Comparison of ENCODE assay signal across 18 cellular contexts in the genomic region with DNA sequence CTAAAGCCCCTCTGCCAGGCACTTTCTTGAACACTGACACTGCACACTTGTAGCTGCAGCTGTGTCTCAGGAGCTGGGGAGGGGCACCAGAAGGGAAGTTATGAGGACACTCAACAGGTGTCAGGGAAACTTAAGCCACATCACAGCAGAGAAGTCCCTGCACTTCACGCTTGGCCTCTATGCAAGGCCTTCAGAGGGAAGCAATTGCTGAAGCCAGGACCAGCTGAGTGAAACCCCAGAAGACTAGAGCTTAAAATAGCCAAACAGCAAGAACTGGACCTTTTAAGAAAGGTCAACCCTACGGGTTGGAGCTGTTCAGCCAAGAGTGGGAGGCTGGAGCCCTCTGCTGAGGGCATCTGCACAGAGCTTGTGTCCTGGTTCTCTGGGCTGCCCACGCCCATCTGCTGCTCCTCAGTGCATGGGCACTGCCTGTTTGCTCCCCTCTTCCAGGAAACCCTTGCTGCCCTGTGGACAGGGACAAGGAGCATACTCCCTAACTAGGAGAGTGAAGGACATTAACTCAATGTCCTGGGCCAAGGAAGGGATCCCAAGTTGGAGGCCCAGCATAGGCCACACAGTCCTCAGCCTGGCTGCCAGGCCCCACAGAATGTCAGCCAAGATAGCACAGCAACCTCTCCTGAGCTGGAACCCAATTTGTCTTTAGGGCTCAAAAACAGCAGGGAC. TPM values are rescaled to one million over a fixed set of nuclear protein-coding genes. Genes with fewer than 3 reads are reported as not detected.
DNase-seq lines count a peak whose midpoint lies in the region; ATAC-seq, FAIRE-seq and TF ChIP-seq lines count a peak whose summit lies in the region.
"Had no signal": no experiment of that assay in that cellular context is flagged by ENCODE, and none has a peak within 500 bp of the region (broad histone marks: within the 10 kb centered on the region; RNA-seq: fewer than 3 reads in every experiment).

No MANE protein-coding gene starts in this region.

- H3K9me3 Mint-ChIP-seq in activated CD8-positive, alpha-beta T cell treated with anti-CD3 and anti-CD28 coated beads for 36 hours, result no peaks in the 10 kb centered on the region

- H4K91ac ChIP-seq in mesenchymal stem cell (ENCODE audit: low read length), result no peak overlapping the region

- no peak overlapping the region for H2BK120ac ChIP-seq in mesenchymal stem cell (ENCODE audit: low read depth, low read length)

- FAIRE-seq in HepG2 (lab: Jason Lieb, UNC), result no peak
- FAIRE-seq: endothelial cell of umbilical vein had no signal

- H3K79me2 ChIP-seq in HepG2 (ENCODE audit: insufficient read depth, low read length), result no peaks in the 10 kb centered on the region

- no TSS peak for BruUV-seq in HepG2 (replicated peaks; lab: Mats Ljungman, UMichigan)

- H3K36me3 ChIP-seq in HepG2 (replicated peaks in 1 of 2; ENCODE audit: control insufficient read depth in 1 of 2, insufficient read depth in 2 of 2, low read length in 2 of 2) (peaks cover 43 to 79% of the 10 kb centered on the region in 2 experiments), right lobe of liver (peaks cover 0 to 16% (median 0%) of the 10 kb centered on the region in 4 donors), mesenchymal stem cell (ENCODE audit: control insufficient read depth in 1 of 2, insufficient read depth in 2 of 2, low read depth in 1 of 2, low read length in 2 of 2) (peaks cover 72 to 84% of the 10 kb centered on the region in 2 experiments), upper lobe of left lung (peaks cover 42 to 83% (median 78%) of the 10 kb centered on the region in 4 donors)
- H3K36me3 ChIP-seq: ovary had no signal

- H3K27ac ChIP-seq in HepG2 (ENCODE audit: extremely low read length, insufficient read depth, low read length) (no peak overlapping the region), right lobe of liver (no peak overlapping the region), mesenchymal stem cell (ENCODE audit: low read length, poor library complexity, severe bottlenecking) (peak overlapping the region; percentile 17), upper lobe of left lung (no peak overlapping the region), substantia nigra (ENCODE audit: low read depth, low read length, poor library complexity, severe bottlenecking) (no peak overlapping the region)
- H3K27ac ChIP-seq: brain microvascular endothelial cell, ovary, SJSA1 had no signal

- H4K20me1 ChIP-seq in HepG2 (ENCODE audit: insufficient read depth, low read length), result peaks cover 85% of the 10 kb centered on the region

- H3K4me2 ChIP-seq in HepG2 (ENCODE audit: low read depth, low read length), result no peak overlapping the region
- H3K4me2 ChIP-seq in mesenchymal stem cell (ENCODE audit: low read length, poor library complexity, severe bottlenecking), result no peak overlapping the region

- H3K18ac ChIP-seq in mesenchymal stem cell (ENCODE audit: low read depth in 1 of 2, low read length in 2 of 2), result no peak overlapping the region

- H3K79me1 ChIP-seq in mesenchymal stem cell (replicated peaks; ENCODE audit: low read length, poor library complexity, severe bottlenecking), result peaks cover 9% of the 10 kb centered on the region

- H3K4me1 Mint-ChIP-seq in activated CD8-positive, alpha-beta T cell treated with anti-CD3 and anti-CD28 coated beads for 36 hours (ENCODE audit: low read depth), result peaks cover 23% of the 10 kb centered on the region

- CTCF ChIA-PET in HepG2 (lab: Yijun Ruan, JAX; ENCODE audit: low intra/inter-chr PET ratio, low total read pairs), result no interaction called here
- CTCF ChIA-PET in activated CD8-positive, alpha-beta T cell treated with anti-CD3 and anti-CD28 coated beads for 36 hours (lab: Charles Lee), result interaction anchor here (1.7 to 5.0 kb wide), 4 partner anchors 19 to 84 kb away, joined by 5 to 35 read pairs (median 26); no protein-coding TSS in a partner anchor

- no peak overlapping the region for H4K8ac ChIP-seq in mesenchymal stem cell (ENCODE audit: low read length)

- no peak overlapping the region for H3K23ac ChIP-seq in mesenchymal stem cell (ENCODE audit: low read length in 2 of 2)

- intact Hi-C loops in HepG2 (cut with micrococcal nuclease; ENCODE audit: unreplicated experiment), result no loop called here
- intact Hi-C loops in right lobe of liver (cut with DNase I), result loop anchor here in 1 of 2 donors (10.0 kb wide), 1 partner anchor 83 kb away; no protein-coding TSS in a partner anchor
- intact Hi-C loops in activated CD8-positive, alpha-beta T cell treated with anti-CD3 and anti-CD28 coated beads for 36 hours (cut with micrococcal nuclease), result no loop called here

- H3K4ac ChIP-seq in mesenchymal stem cell (ENCODE audit: low read depth in 1 of 2, low read length in 2 of 2), result no peak overlapping the region

- H3K27me3 Mint-ChIP-seq in activated CD8-positive, alpha-beta T cell treated with anti-CD3 and anti-CD28 coated beads for 36 hours, result peaks cover 8% of the 10 kb centered on the region

- H3K4me3 ChIP-seq in HepG2 (replicated peaks in 1 of 3; ENCODE audit: insufficient read depth in 1 of 3, low read depth in 2 of 3, low read length in 3 of 3), result no peak overlapping the region
- H3K4me3 ChIP-seq in right lobe of liver, result no peak overlapping the region
- no peak overlapping the region for H3K4me3 ChIP-seq in mesenchymal stem cell (ENCODE audit: insufficient read depth in 1 of 2, low read depth in 1 of 2, low read length in 2 of 2)
- H3K4me3 ChIP-seq in upper lobe of left lung, result no peak overlapping the region
- H3K4me3 ChIP-seq: left lung, ovary, SJSA1 had no signal

- ATAC-seq in HepG2 (no peak), right lobe of liver (no peak), upper lobe of left lung (ENCODE audit: low FRiP score in 2 of 2) (no peak), HG03469 (IDR thresholded peaks at IDR 0.05; ENCODE audit: unreplicated experiment) (no peak)
- ATAC-seq in activated CD8-positive, alpha-beta T cell treated with anti-CD3 and anti-CD28 coated beads for 36 hours, result no peak
- ATAC-seq: left lung had no signal

- in situ Hi-C loops in HepG2 (cut with HindIII; ENCODE audit: extremely low pct_ligation_motif_present, low pct_unique_long_range_greater_than_20kb), result loop anchor here (5.0 kb wide), 1 partner anchor 86 kb away; no protein-coding TSS in a partner anchor

- H3K9ac ChIP-seq in HepG2 (ENCODE audit: insufficient read depth, low read depth, low read length) (no peak overlapping the region), mesenchymal stem cell (ENCODE audit: low read length) (peak overlapping the region; percentile 46)

- no peak overlapping the region for H2BK12ac ChIP-seq in mesenchymal stem cell (ENCODE audit: low read length in 2 of 2)

- no peak overlapping the region for H3K14ac ChIP-seq in mesenchymal stem cell (ENCODE audit: low read length in 2 of 2)

- DNase-seq in HepG2 (ENCODE audit: low spot score) (no peak), right lobe of liver (no peak), mesenchymal stem cell (no peak), upper lobe of left lung (no peak), substantia nigra (lab: John Stamatoyannopoulos, UW) (no peak), dedifferentiated amniotic fluid mesenchymal stem cell (ENCODE audit: extremely low spot score) (no peak)
- no peak for DNase-seq in activated CD8-positive, alpha-beta T cell treated with anti-CD3 and anti-CD28 coated beads for 36 hours
- DNase-seq: activated T-cell treated with anti-CD3 and anti-CD28 coated beads, Interleukin-2, amount 50 U/mL, for 48 hours; brain microvascular endothelial cell; GOT3; left lung; NCI-H1092; NCI-H69; ovary; stimulated activated CD4-positive, alpha-beta T cell treated with anti-CD3 and anti-CD28 coated beads, Interleukin-1b, Interleukin-23, amount 100 ng/mL, for 48 hours had no signal

- no peaks in the 10 kb centered on the region for H3K9me3 ChIP-seq in HepG2 (ENCODE audit: low read length)
- H3K9me3 ChIP-seq in right lobe of liver, result no peaks in the 10 kb centered on the region
- no peaks in the 10 kb centered on the region for H3K9me3 ChIP-seq in mesenchymal stem cell (ENCODE audit: control insufficient read depth, low read length)
- H3K9me3 ChIP-seq in upper lobe of left lung, result no peaks in the 10 kb centered on the region
- H3K9me3 ChIP-seq: left lung, ovary, SJSA1 had no signal

- peak overlapping the region; percentile 34 for H3K27ac Mint-ChIP-seq in activated CD8-positive, alpha-beta T cell treated with anti-CD3 and anti-CD28 coated beads for 36 hours

- H3K4me3 Mint-ChIP-seq in activated CD8-positive, alpha-beta T cell treated with anti-CD3 and anti-CD28 coated beads for 36 hours, result no peak overlapping the region

- H2BK5ac ChIP-seq in mesenchymal stem cell (ENCODE audit: low read depth, low read length, poor library complexity, severe bottlenecking), result no peak overlapping the region

- no peak overlapping the region for H2BK15ac ChIP-seq in mesenchymal stem cell (ENCODE audit: low read depth, poor library complexity, severe bottlenecking)

- peaks cover 87% of the 10 kb centered on the region for H3K36me3 Mint-ChIP-seq in activated CD8-positive, alpha-beta T cell treated with anti-CD3 and anti-CD28 coated beads for 36 hours (ENCODE audit: low read depth)

- no peak overlapping the region for H2AFZ ChIP-seq in HepG2 (ENCODE audit: low read length)
- H2AFZ ChIP-seq in mesenchymal stem cell (ENCODE audit: low read depth, low read length), result no peak overlapping the region

- TF ChIP-seq POLR2A in HepG2 (IDR thresholded peaks at IDR 0.05; ENCODE audit: insufficient read depth in 1 of 2, low read depth in 2 of 2, low read length in 2 of 2) (no peak), right lobe of liver (IDR thresholded peaks at IDR 0.05) (no peak), upper lobe of left lung (IDR thresholded peaks at IDR 0.05) (no peak)

- no peak overlapping the region for H2AK5ac ChIP-seq in mesenchymal stem cell (ENCODE audit: low read length, severe bottlenecking)

- H3K27me3 ChIP-seq in HepG2 (ENCODE audit: control insufficient read depth in 1 of 2, insufficient read depth in 2 of 2, low read length in 2 of 2) (peaks cover 6 to 9% of the 10 kb centered on the region in 2 experiments; a peak in 3 of 5 replicates), right lobe of liver (peaks cover 0 to 6% of the 10 kb centered on the region in 2 donors), mesenchymal stem cell (ENCODE audit: control insufficient read depth in 1 of 2, insufficient read depth in 1 of 2, low read length in 2 of 2) (no peaks in the 10 kb centered on the region), upper lobe of left lung (no peaks in the 10 kb centered on the region)
- H3K27me3 ChIP-seq: brain microvascular endothelial cell, ovary, SJSA1 had no signal

- POLR2A ChIA-PET in HepG2 (lab: Yijun Ruan, JAX), result interaction anchor here (2.2 kb wide), 1 partner anchor 9 kb away, joined by 6 read pairs; no protein-coding TSS in a partner anchor
- POLR2A ChIA-PET in activated CD8-positive, alpha-beta T cell treated with anti-CD3 and anti-CD28 coated beads for 36 hours (lab: Charles Lee), result interaction anchor here (0.9 to 2.6 kb wide), 5 partner anchors 16 to 38 kb away, joined by 3 to 8 read pairs (median 4); no protein-coding TSS in a partner anchor

- H3K4me1 ChIP-seq in HepG2 (ENCODE audit: insufficient read depth, low read length) (peaks cover 24% of the 10 kb centered on the region), right lobe of liver (peaks cover 0 to 5% (median 0%) of the 10 kb centered on the region in 4 donors), mesenchymal stem cell (ENCODE audit: control insufficient read depth, insufficient read depth, low read depth, low read length) (peaks cover 34% of the 10 kb centered on the region), upper lobe of left lung (peaks cover 9 to 45% (median 22%) of the 10 kb centered on the region in 4 donors)

- TF ChIP-seq CTCF in HepG2 (CRISPR knock-in tag; IDR thresholded peaks at IDR 0.05) (no peak), right lobe of liver (IDR thresholded peaks at IDR 0.05) (no peak), upper lobe of left lung (IDR thresholded peaks at IDR 0.05) (no peak)
- TF ChIP-seq CTCF in activated CD8-positive, alpha-beta T cell treated with anti-CD3 and anti-CD28 coated beads for 36 hours (IDR thresholded peaks at IDR 0.05), result no peak

- 93% methylated on average over 2 of the region's 3 CpGs for WGBS in HepG2 (ENCODE audit: low lambda C conversion rate)
- WGBS in right lobe of liver (ENCODE audit: insufficient coverage, low coverage, low lambda C conversion rate, missing lambda C conversion rate), result 75% methylated on average over 3 of the region's 3 CpGs
- WGBS in mesenchymal stem cell, result 78% methylated on average over 3 of the region's 3 CpGs
- WGBS in upper lobe of left lung, 2 donors, result 80 to 88% methylated on average over 2 to 3 of the region's 3 CpGs

- no peak for TF ChIP-seq RAD21 in HepG2 (CRISPR knock-in tag; IDR thresholded peaks at IDR 0.05)

- TF ChIP-seq EP300 in HepG2 (IDR thresholded peaks at IDR 0.05; ENCODE audit: low read depth in 2 of 2, low read length in 2 of 2) (no peak), HepG2 (CRISPR knock-in tag; IDR thresholded peaks at IDR 0.05; ENCODE audit: borderline replicate concordance) (no peak), upper lobe of left lung (IDR thresholded peaks at IDR 0.05) (no peak)

RNA-seq across cellular contexts. Expression of gene GRAMD2A, which starts 3.9 kb away (rescaled TPM):
- total RNA-seq in HepG2 (2016; rRNA removed; fragmentation: Illumina TruSeq; extraction: Trizol) (0.32 TPM in 1 of 2 replicates, not detected in the other), right lobe of liver (not detected), upper lobe of left lung (10 to 100 TPM; 26.7 to 52.4 (median 32.9) TPM)
- total RNA-seq in HepG2 (2016; cell fraction: cytosol; rRNA removed; fragmentation: Illumina TruSeq; extraction: Trizol; ENCODE audit: low read depth), result not detected in 2 replicates
- total RNA-seq in HepG2 (2016; cell fraction: insoluble cytoplasmic fraction; rRNA removed; fragmentation: Illumina TruSeq; extraction: Trizol), result 0.07 and 0.17 TPM in 2 replicates
- total RNA-seq in HepG2 (2016; cell fraction: membrane; rRNA removed; fragmentation: Illumina TruSeq; extraction: Trizol), result not detected in 2 replicates
- total RNA-seq in HepG2 (2016; cell fraction: nucleus; rRNA removed; fragmentation: Illumina TruSeq; extraction: Trizol), result not detected in 2 replicates
- 0.04 and 0.13 TPM in 2 replicates for polyA plus RNA-seq in HepG2 (2011; rRNA removed)
- 0.05 TPM in 2 replicates for polyA plus RNA-seq in HepG2 (2011; cell fraction: cytosol; rRNA removed)
- 0.16 TPM in 1 of 2 replicates, not detected in the other for polyA plus RNA-seq in HepG2 (2011; cell fraction: nucleus; rRNA removed)
- 0.09 and 0.36 TPM in 2 replicates for polyA plus RNA-seq in HepG2 (2012)
- polyA plus RNA-seq in HepG2 (2016; cell fraction: cytosol; fragmentation: Illumina TruSeq; extraction: Trizol; ENCODE audit: low read depth), result not detected in 2 replicates
- not detected in 2 replicates for polyA plus RNA-seq in HepG2 (2016; cell fraction: insoluble cytoplasmic fraction; fragmentation: Illumina TruSeq; extraction: Trizol; ENCODE audit: low read depth)
- polyA plus RNA-seq in HepG2 (2016; cell fraction: membrane; fragmentation: Illumina TruSeq; extraction: Trizol; ENCODE audit: low read depth), result not detected in 2 replicates
- polyA plus RNA-seq in HepG2 (2016; cell fraction: nucleus; fragmentation: Illumina TruSeq; extraction: Trizol; ENCODE audit: insufficient read depth, low read depth), result not detected in 2 replicates
- polyA minus RNA-seq in HepG2 (2011; rRNA and poly(A)+ RNA removed; ENCODE audit: low replicate concordance), result 0.86 and 2.8 TPM in 2 replicates
- polyA minus RNA-seq in HepG2 (2011; cell fraction: cytosol; rRNA and poly(A)+ RNA removed), result not detected in 2 replicates
- not detected in 2 replicates for polyA minus RNA-seq in HepG2 (2011; cell fraction: nucleus; rRNA and poly(A)+ RNA removed)
- total RNA-seq in activated CD8-positive, alpha-beta T cell treated with anti-CD3 and anti-CD28 coated beads for 36 hours, result not detected
- not detected for polyA plus RNA-seq in mesenchymal stem cell (2013, experiment 1 of 2)
- 0.07 TPM for polyA plus RNA-seq in mesenchymal stem cell (2013, experiment 2 of 2)
- total RNA-seq: SJSA1 had no signal

RNA-seq across cellular contexts. Expression of gene PKM, which starts 29.5 kb away (rescaled TPM):
- total RNA-seq in HepG2 (2016; rRNA removed; fragmentation: Illumina TruSeq; extraction: Trizol) (488 and 574 TPM in 2 replicates), right lobe of liver (100 to 1,000 TPM in 1 of 6 experiments, 10 to 100 TPM in 5; 18.4 to 106 (median 27.2) TPM), upper lobe of left lung (100 to 1,000 TPM; 278 to 569 (median 393) TPM)
- 56.7 and 63.3 TPM in 2 replicates for total RNA-seq in HepG2 (2016; cell fraction: cytosol; rRNA removed; fragmentation: Illumina TruSeq; extraction: Trizol; ENCODE audit: low read depth)
- 500 and 538 TPM in 2 replicates for total RNA-seq in HepG2 (2016; cell fraction: insoluble cytoplasmic fraction; rRNA removed; fragmentation: Illumina TruSeq; extraction: Trizol)
- 102 TPM in 2 replicates for total RNA-seq in HepG2 (2016; cell fraction: membrane; rRNA removed; fragmentation: Illumina TruSeq; extraction: Trizol)
- 265 and 278 TPM in 2 replicates for total RNA-seq in HepG2 (2016; cell fraction: nucleus; rRNA removed; fragmentation: Illumina TruSeq; extraction: Trizol)
- 766 and 780 TPM in 2 replicates for polyA plus RNA-seq in HepG2 (2011; rRNA removed)
- polyA plus RNA-seq in HepG2 (2011; cell fraction: cytosol; rRNA removed), result 619 and 801 TPM in 2 replicates
- polyA plus RNA-seq in HepG2 (2011; cell fraction: nucleus; rRNA removed), result 586 and 619 TPM in 2 replicates
- 811 and 958 TPM in 2 replicates for polyA plus RNA-seq in HepG2 (2012)
- polyA plus RNA-seq in HepG2 (2016; cell fraction: cytosol; fragmentation: Illumina TruSeq; extraction: Trizol; ENCODE audit: low read depth), result 52.1 and 54.7 TPM in 2 replicates
- 373 and 468 TPM in 2 replicates for polyA plus RNA-seq in HepG2 (2016; cell fraction: insoluble cytoplasmic fraction; fragmentation: Illumina TruSeq; extraction: Trizol; ENCODE audit: low read depth)
- 77.8 and 83.1 TPM in 2 replicates for polyA plus RNA-seq in HepG2 (2016; cell fraction: membrane; fragmentation: Illumina TruSeq; extraction: Trizol; ENCODE audit: low read depth)
- polyA plus RNA-seq in HepG2 (2016; cell fraction: nucleus; fragmentation: Illumina TruSeq; extraction: Trizol; ENCODE audit: insufficient read depth, low read depth), result 330 and 335 TPM in 2 replicates
- 1,889 and 3,533 TPM in 2 replicates for polyA minus RNA-seq in HepG2 (2011; rRNA and poly(A)+ RNA removed; ENCODE audit: low replicate concordance)
- polyA minus RNA-seq in HepG2 (2011; cell fraction: cytosol; rRNA and poly(A)+ RNA removed), result 776 TPM in 2 replicates
- polyA minus RNA-seq in HepG2 (2011; cell fraction: nucleus; rRNA and poly(A)+ RNA removed), result 532 and 663 TPM in 2 replicates
- 1,000 to 10,000 TPM; 2,565 to 2,588 TPM for total RNA-seq in activated CD8-positive, alpha-beta T cell treated with anti-CD3 and anti-CD28 coated beads for 36 hours
- polyA plus RNA-seq in mesenchymal stem cell (2013, experiment 1 of 2), result 999 TPM
- 982 TPM for polyA plus RNA-seq in mesenchymal stem cell (2013, experiment 2 of 2)

Comparison
In these comparisons a context has a peak if more than half of its experiments do, and no peak if none do; other contexts are left out.
1. RNA of gene GRAMD2A, which starts 3.9 kb away (total RNA-seq): 26.7 to 52.4 TPM in upper lobe of left lung; 0.07 to 0.32 TPM in HepG2, not detected in right lobe of liver and not detected in activated CD8-positive, alpha-beta T cell treated with anti-CD3 and anti-CD28 coated beads for 36 hours; every median in the first group is over 10 times any median in the second.